In genomic region chr19:47104678-47105077, GRCh38 we compare ENCODE assay signal across 23 cellular contexts. TPM values are rescaled to one million over a fixed set of nuclear protein-coding genes. Genes with fewer than 3 reads are reported as not detected.
A peak's percentile ranks its signal among the peaks of the same experiment; 100 is the strongest.
DNase-seq lines count a peak whose midpoint lies in the region; ATAC-seq and TF ChIP-seq lines count a peak whose summit lies in the region.
"Had no signal": no experiment of that assay in that cellular context is flagged by ENCODE, and none has a peak within 500 bp of the region (broad histone marks: within the 10 kb centered on the region; RNA-seq: fewer than 3 reads in every experiment).

No MANE protein-coding gene starts in this region.

- H3K4me3 ChIP-seq in neutrophil (ENCODE audit: low read depth in 1 of 2, low read length in 1 of 2) (no peak overlapping the region), coronary artery (no peak overlapping the region)

- H3K4me1 ChIP-seq in neutrophil (ENCODE audit: control insufficient read depth in 1 of 2, insufficient read depth in 1 of 2, low read depth in 1 of 2, low read length in 1 of 2): peaks cover 26 to 31% of the 10 kb centered on the region in 2 experiments

- POLR2A ChIA-PET in activated CD8-positive, alpha-beta T cell treated with anti-CD3 and anti-CD28 coated beads for 36 hours (lab: Charles Lee): interaction anchor here (1.0 to 1.1 kb wide), 2 partner anchors 9 to 25 kb away, joined by 3 to 4 read pairs; partner anchors contain the start of gene ZC3H4
- POLR2A ChIA-PET in activated CD8-positive, alpha-beta T cell treated with anti-CD3 and anti-CD28 coated beads, Interleukin-2, amount 10 ng/mL, durations not matched to agents 7 days and 5 days (lab: Charles Lee): interaction anchor here (1.5 to 10.3 kb wide), 2 partner anchors 9 to 10 kb away, joined by 9 to 256 read pairs; partner anchors contain the start of gene ZC3H4

- no peak for DNase-seq in activated CD8-positive, alpha-beta T cell treated with anti-CD3 and anti-CD28 coated beads for 36 hours
- DNase-seq in activated CD8-positive, alpha-beta T cell treated with anti-CD3 and anti-CD28 coated beads, Interleukin-2, amount 10 ng/mL, durations not matched to agents 7 days and 5 days: no peak
- DNase-seq in cerebellum (ENCODE audit: low spot score): peak; percentile 56
- peak in 4 of 49 donors; percentile 3 to 16 (median 9) for DNase-seq in substantia nigra (lab: John Stamatoyannopoulos, UW)
- no peak for DNase-seq in effector memory CD8-positive, alpha-beta T cell
- DNase-seq in coronary artery (ENCODE audit: low spot score): no peak
- DNase-seq in activated naive CD4-positive, alpha-beta T cell (lab: John Stamatoyannopoulos, UW): no peak
- DNase-seq: CD4-positive, CD25-positive, alpha-beta regulatory T cell; COR-L47; DMS 273 treated with DMSO at 0.1 percent for 48 hours; DND-41; GOT3; Kasumi-1; MM.1S; NCI-H1092; NCI-H146; NCI-H2029 treated with DMSO at 0.1 percent for 48 hours; NCI-H2171; NCI-H446 had no signal

- no peaks in the 10 kb centered on the region for H3K9me3 ChIP-seq in neutrophil

- no peaks in the 10 kb centered on the region for H3K27me3 ChIP-seq in neutrophil

- H3K9me3 Mint-ChIP-seq in activated CD8-positive, alpha-beta T cell treated with anti-CD3 and anti-CD28 coated beads for 36 hours: no peaks in the 10 kb centered on the region
- no peaks in the 10 kb centered on the region for H3K9me3 Mint-ChIP-seq in activated CD8-positive, alpha-beta T cell treated with anti-CD3 and anti-CD28 coated beads, Interleukin-2, amount 10 ng/mL, durations not matched to agents 7 days and 5 days (ENCODE audit: insufficient read depth)
- H3K9me3 Mint-ChIP-seq in effector memory CD8-positive, alpha-beta T cell: no peaks in the 10 kb centered on the region
- H3K9me3 Mint-ChIP-seq: CD4-positive, CD25-positive, alpha-beta regulatory T cell had no signal

- H3K4me1 Mint-ChIP-seq in activated CD8-positive, alpha-beta T cell treated with anti-CD3 and anti-CD28 coated beads for 36 hours (ENCODE audit: low read depth): peaks cover 67% of the 10 kb centered on the region
- H3K4me1 Mint-ChIP-seq in activated CD8-positive, alpha-beta T cell treated with anti-CD3 and anti-CD28 coated beads, Interleukin-2, amount 10 ng/mL, durations not matched to agents 7 days and 5 days (ENCODE audit: low read depth): peaks cover 73% of the 10 kb centered on the region
- peaks cover 38 to 50% of the 10 kb centered on the region in 2 donors for H3K4me1 Mint-ChIP-seq in effector memory CD8-positive, alpha-beta T cell (ENCODE audit: low read depth in 2 of 2)

- no peak overlapping the region for H3K4me3 Mint-ChIP-seq in activated CD8-positive, alpha-beta T cell treated with anti-CD3 and anti-CD28 coated beads for 36 hours
- no peak overlapping the region for H3K4me3 Mint-ChIP-seq in activated CD8-positive, alpha-beta T cell treated with anti-CD3 and anti-CD28 coated beads, Interleukin-2, amount 10 ng/mL, durations not matched to agents 7 days and 5 days
- no peak overlapping the region for H3K4me3 Mint-ChIP-seq in effector memory CD8-positive, alpha-beta T cell
- H3K4me3 Mint-ChIP-seq: B cell had no signal

- H3K27me3 Mint-ChIP-seq in activated CD8-positive, alpha-beta T cell treated with anti-CD3 and anti-CD28 coated beads for 36 hours: no peaks in the 10 kb centered on the region
- no peaks in the 10 kb centered on the region for H3K27me3 Mint-ChIP-seq in activated CD8-positive, alpha-beta T cell treated with anti-CD3 and anti-CD28 coated beads, Interleukin-2, amount 10 ng/mL, durations not matched to agents 7 days and 5 days (ENCODE audit: low read depth)
- H3K27me3 Mint-ChIP-seq in effector memory CD8-positive, alpha-beta T cell: no peaks in the 10 kb centered on the region
- H3K27me3 Mint-ChIP-seq: B cell; CD4-positive, CD25-positive, alpha-beta regulatory T cell had no signal

- H3K27ac Mint-ChIP-seq in activated CD8-positive, alpha-beta T cell treated with anti-CD3 and anti-CD28 coated beads for 36 hours: peak overlapping the region; percentile 30
- no peak overlapping the region for H3K27ac Mint-ChIP-seq in activated CD8-positive, alpha-beta T cell treated with anti-CD3 and anti-CD28 coated beads, Interleukin-2, amount 10 ng/mL, durations not matched to agents 7 days and 5 days
- peak overlapping the region in 1 of 2 donors; percentile 38 for H3K27ac Mint-ChIP-seq in effector memory CD8-positive, alpha-beta T cell

- peaks cover 55% of the 10 kb centered on the region for H3K36me3 Mint-ChIP-seq in activated CD8-positive, alpha-beta T cell treated with anti-CD3 and anti-CD28 coated beads for 36 hours (ENCODE audit: low read depth)
- peaks cover 64% of the 10 kb centered on the region for H3K36me3 Mint-ChIP-seq in activated CD8-positive, alpha-beta T cell treated with anti-CD3 and anti-CD28 coated beads, Interleukin-2, amount 10 ng/mL, durations not matched to agents 7 days and 5 days (ENCODE audit: low read depth)
- peaks cover 5% of the 10 kb centered on the region for H3K36me3 Mint-ChIP-seq in effector memory CD8-positive, alpha-beta T cell (ENCODE audit: insufficient read depth)

- no peak for ATAC-seq in activated CD8-positive, alpha-beta T cell treated with anti-CD3 and anti-CD28 coated beads for 36 hours
- ATAC-seq in activated CD8-positive, alpha-beta T cell treated with anti-CD3 and anti-CD28 coated beads, Interleukin-2, amount 10 ng/mL, durations not matched to agents 7 days and 5 days: no peak
- no peak for ATAC-seq in effector memory CD8-positive, alpha-beta T cell (replicated peaks)
- ATAC-seq: HCT116, Panc1 had no signal

- intact Hi-C loops in activated CD8-positive, alpha-beta T cell treated with anti-CD3 and anti-CD28 coated beads for 36 hours (cut with micrococcal nuclease): no loop called here

- CTCF ChIA-PET in activated CD8-positive, alpha-beta T cell treated with anti-CD3 and anti-CD28 coated beads for 36 hours (lab: Charles Lee): interaction anchor here (0.9 to 3.2 kb wide), 2 partner anchors 25 to 139 kb away, joined by 4 to 9 read pairs; no protein-coding TSS in a partner anchor
- CTCF ChIA-PET in activated CD8-positive, alpha-beta T cell treated with anti-CD3 and anti-CD28 coated beads, Interleukin-2, amount 10 ng/mL, durations not matched to agents 7 days and 5 days (lab: Charles Lee): interaction anchor here (0.9 to 1.1 kb wide), 2 partner anchors 21 to 27 kb away, joined by 3 read pairs; partner anchors contain the start of gene SAE1

- H3K36me3 ChIP-seq in neutrophil: peaks cover 11% of the 10 kb centered on the region

- no peak for TF ChIP-seq CTCF in activated CD8-positive, alpha-beta T cell treated with anti-CD3 and anti-CD28 coated beads for 36 hours (IDR thresholded peaks at IDR 0.05)
- no peak for TF ChIP-seq CTCF in neutrophil (IDR thresholded peaks at IDR 0.05)
- no peak for TF ChIP-seq CTCF in coronary artery (IDR thresholded peaks at IDR 0.05)

- H3K27ac ChIP-seq in neutrophil: peak overlapping the region; percentile 13
- H3K27ac ChIP-seq in substantia nigra (ENCODE audit: low read depth, low read length, poor library complexity, severe bottlenecking): peak overlapping the region; percentile 26
- H3K27ac ChIP-seq in coronary artery: peak overlapping the region in 1 of 2 donors; percentile 35

RNA-seq across cellular contexts. Expression of gene ZC3H4, which starts 8.9 kb away (rescaled TPM):
- 10 to 100 TPM; 68.5 to 70.2 TPM for total RNA-seq in activated CD8-positive, alpha-beta T cell treated with anti-CD3 and anti-CD28 coated beads for 36 hours
- total RNA-seq in activated CD8-positive, alpha-beta T cell treated with anti-CD3 and anti-CD28 coated beads, Interleukin-2, amount 10 ng/mL, durations not matched to agents 7 days and 5 days: 100 to 1,000 TPM; 102 TPM
- total RNA-seq in cerebellum: 16.8 TPM

RNA-seq across cellular contexts. Expression of gene SAE1, which starts 26.0 kb away (rescaled TPM):
- total RNA-seq in activated CD8-positive, alpha-beta T cell treated with anti-CD3 and anti-CD28 coated beads for 36 hours: 100 to 1,000 TPM; 125 to 127 TPM
- total RNA-seq in activated CD8-positive, alpha-beta T cell treated with anti-CD3 and anti-CD28 coated beads, Interleukin-2, amount 10 ng/mL, durations not matched to agents 7 days and 5 days: 100 to 1,000 TPM; 165 to 175 TPM
- 47.5 TPM for total RNA-seq in cerebellum

RNA-seq across cellular contexts. Expression of gene TMEM160, which starts 56.3 kb away (rescaled TPM):
- total RNA-seq in activated CD8-positive, alpha-beta T cell treated with anti-CD3 and anti-CD28 coated beads for 36 hours: 10 to 100 TPM; 61.2 to 61.5 TPM
- total RNA-seq in activated CD8-positive, alpha-beta T cell treated with anti-CD3 and anti-CD28 coated beads, Interleukin-2, amount 10 ng/mL, durations not matched to agents 7 days and 5 days: 10 to 100 TPM; 74.4 to 76.8 TPM
- total RNA-seq in cerebellum: 12.2 TPM
